Comparison of ENCODE assay signal across 17 cellular contexts in genomic region chr13:61546413-61546812, GRCh38.
DNase-seq lines count a peak whose midpoint lies in the region; ATAC-seq and TF ChIP-seq lines count a peak whose summit lies in the region.
"Had no signal": no experiment of that assay in that cellular context is flagged by ENCODE, and none has a peak within 500 bp of the region (broad histone marks: within the 10 kb centered on the region; RNA-seq: fewer than 3 reads in every experiment).

No MANE protein-coding gene starts in this region.

- H3K4ac ChIP-seq in mesendoderm (ENCODE audit: low read depth, low read length), result no peak overlapping the region

- no peaks in the 10 kb centered on the region for H3K79me1 ChIP-seq in mesendoderm (ENCODE audit: low read length)

- H3K23ac ChIP-seq in mesendoderm (ENCODE audit: low read length), result no peak overlapping the region

- H4K8ac ChIP-seq in mesendoderm (ENCODE audit: low read depth, low read length), result no peak overlapping the region

- no peak overlapping the region for H4K5ac ChIP-seq in mesendoderm (ENCODE audit: low read length)

- no peak for ATAC-seq in SK-N-SH treated with all-trans-retinoic acid at 6 μM for 48 hours
- ATAC-seq: CD8-positive, alpha-beta T cell had no signal

- no peak overlapping the region for H2BK15ac ChIP-seq in mesendoderm (replicated peaks; ENCODE audit: low read depth)

- DNase-seq in SK-N-DZ (ENCODE audit: low spot score) (peak; percentile 91), left kidney (ENCODE audit: low read depth, low spot score) (peak; percentile 16), T-helper 9 cell (no peak), mesendoderm (no peak), caudate nucleus (lab: John Stamatoyannopoulos, UW) (no peak)
- no peak for DNase-seq in activated T-cell treated with anti-CD3 and anti-CD28 coated beads, Interleukin-2, amount 50 U/mL, for 48 hours
- DNase-seq: 8988T; ACHN; Caco-2; Calu3; CD4-positive, alpha-beta T cell; CD8-positive, alpha-beta T cell; DMS79 treated with DMSO at 0.1 percent for 48 hours; GF-D8 had no signal

- no peak overlapping the region for H3K56ac ChIP-seq in mesendoderm (ENCODE audit: low read length)

- no peak overlapping the region for H2AK5ac ChIP-seq in mesendoderm (ENCODE audit: low read length)

- H3K79me2 ChIP-seq in mesendoderm (ENCODE audit: control insufficient read depth, insufficient read depth, low read length), result no peaks in the 10 kb centered on the region

- H3K9ac ChIP-seq in mesendoderm (ENCODE audit: low read length), result no peak overlapping the region
- H3K9ac ChIP-seq: BLaER1 treated with 17β-estradiol and CSF1 and Interleukin-3, amounts not matched to agents 10 nM and 100 nM had no signal

- H3K4me2 ChIP-seq in mesendoderm (ENCODE audit: low read length), result no peak overlapping the region
- H3K4me2 ChIP-seq: BLaER1 treated with 17β-estradiol and CSF1 and Interleukin-3, amounts not matched to agents 10 nM and 100 nM had no signal

- no peaks in the 10 kb centered on the region for H3K36me3 ChIP-seq in mesendoderm (ENCODE audit: control insufficient read depth, insufficient read depth, low read length)
- H3K36me3 ChIP-seq: BLaER1 treated with 17β-estradiol and CSF1 and Interleukin-3, amounts not matched to agents 10 nM and 100 nM had no signal

- no peaks in the 10 kb centered on the region for H3K4me1 ChIP-seq in mesendoderm (ENCODE audit: control insufficient read depth, low read depth, low read length)
- H3K4me1 ChIP-seq: Caco-2 had no signal

- WGBS in mesendoderm (ENCODE audit: extremely low coverage, insufficient coverage, low lambda C conversion rate), result no CpG with 5 or more reads among the region's 4 CpGs

- H3K27ac ChIP-seq in mesendoderm (ENCODE audit: low read depth, low read length), result no peak overlapping the region
- H3K27ac ChIP-seq in caudate nucleus (ENCODE audit: low read depth, low read length), result no peak overlapping the region
- H3K27ac ChIP-seq: BLaER1 treated with 17β-estradiol and CSF1 and Interleukin-3, amounts not matched to agents 10 nM and 100 nM; C4-2B had no signal

- H3K18ac ChIP-seq in mesendoderm (ENCODE audit: low read length), result no peak overlapping the region

- H3K4me3 ChIP-seq in mesendoderm (ENCODE audit: low read length), result no peak overlapping the region
- H3K4me3 ChIP-seq: BLaER1 treated with 17β-estradiol and CSF1 and Interleukin-3, amounts not matched to agents 10 nM and 100 nM had no signal

- no peak overlapping the region for H2BK120ac ChIP-seq in mesendoderm (ENCODE audit: low read depth, low read length)

- no peak overlapping the region for H2BK5ac ChIP-seq in mesendoderm (ENCODE audit: low read length)

- H3K27me3 ChIP-seq in mesendoderm (ENCODE audit: insufficient read depth, low read length, poor library complexity), result no peaks in the 10 kb centered on the region
- H3K27me3 ChIP-seq: BLaER1 treated with 17β-estradiol and CSF1 and Interleukin-3, amounts not matched to agents 10 nM and 100 nM had no signal

TF ChIP-seq in SK-N-SH treated with all-trans-retinoic acid at 6 μM for 48 hours, 23 proteins besides CTCF, POLR2A, EP300 and RAD21 (continues in another document):
- no peak for TF ChIP-seq SNAI2 (CRISPR knock-in tag; IDR thresholded peaks at IDR 0.05)
- no peak for TF ChIP-seq ESRRG (CRISPR knock-in tag; IDR thresholded peaks at IDR 0.05)
- TF ChIP-seq ZC3H10 (CRISPR knock-in tag; IDR thresholded peaks at IDR 0.05), result no peak
- TF ChIP-seq RARB (CRISPR knock-in tag; IDR thresholded peaks at IDR 0.05), result no peak
- no peak for TF ChIP-seq BACH2 (CRISPR knock-in tag; IDR thresholded peaks at IDR 0.05; ENCODE audit: borderline replicate concordance)
- no peak for TF ChIP-seq CSDC2 (CRISPR knock-in tag; IDR thresholded peaks at IDR 0.05)
- TF ChIP-seq ZNF70 (CRISPR knock-in tag; IDR thresholded peaks at IDR 0.05), result peak; percentile 67
- TF ChIP-seq POU6F1 (CRISPR knock-in tag; IDR thresholded peaks at IDR 0.05; ENCODE audit: borderline replicate concordance, low read depth), result no peak
- TF ChIP-seq, protein P1, sequence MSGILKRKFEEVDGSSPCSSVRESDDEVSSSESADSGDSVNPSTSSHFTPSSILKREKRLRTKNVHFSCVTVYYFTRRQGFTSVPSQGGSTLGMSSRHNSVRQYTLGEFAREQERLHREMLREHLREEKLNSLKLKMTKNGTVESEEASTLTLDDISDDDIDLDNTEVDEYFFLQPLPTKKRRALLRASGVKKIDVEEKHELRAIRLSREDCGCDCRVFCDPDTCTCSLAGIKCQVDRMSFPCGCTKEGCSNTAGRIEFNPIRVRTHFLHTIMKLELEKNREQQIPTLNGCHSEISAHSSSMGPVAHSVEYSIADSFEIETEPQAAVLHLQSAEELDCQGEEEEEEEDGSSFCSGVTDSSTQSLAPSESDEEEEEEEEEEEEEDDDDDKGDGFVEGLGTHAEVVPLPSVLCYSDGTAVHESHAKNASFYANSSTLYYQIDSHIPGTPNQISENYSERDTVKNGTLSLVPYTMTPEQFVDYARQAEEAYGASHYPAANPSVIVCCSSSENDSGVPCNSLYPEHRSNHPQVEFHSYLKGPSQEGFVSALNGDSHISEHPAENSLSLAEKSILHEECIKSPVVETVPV (CRISPR knock-in tag; IDR thresholded peaks at IDR 0.05), result no peak
- no peak for TF ChIP-seq OSR1 (CRISPR knock-in tag; IDR thresholded peaks at IDR 0.05)
- no peak for TF ChIP-seq ZFP30 (CRISPR knock-in tag; IDR thresholded peaks at IDR 0.05)
- TF ChIP-seq ZNF565 (CRISPR knock-in tag; conservative IDR thresholded peaks at IDR 0.05; ENCODE audit: low read depth), result no peak
- TF ChIP-seq PATZ1 (CRISPR knock-in tag; IDR thresholded peaks at IDR 0.05; ENCODE audit: borderline replicate concordance), result no peak
- no peak for TF ChIP-seq ARNTL (CRISPR knock-in tag; IDR thresholded peaks at IDR 0.05; ENCODE audit: borderline replicate concordance, low read depth)
- 0 out of 2 replicates have a peak, but pooled peaks have one; percentile 16 for TF ChIP-seq ZFP3 (CRISPR knock-in tag; IDR thresholded peaks at IDR 0.05)
- no peak for TF ChIP-seq GLIS3 (CRISPR knock-in tag; IDR thresholded peaks at IDR 0.05)
- TF ChIP-seq PPARA (CRISPR knock-in tag; IDR thresholded peaks at IDR 0.05; ENCODE audit: borderline replicate concordance), result no peak
- TF ChIP-seq, protein P2, sequence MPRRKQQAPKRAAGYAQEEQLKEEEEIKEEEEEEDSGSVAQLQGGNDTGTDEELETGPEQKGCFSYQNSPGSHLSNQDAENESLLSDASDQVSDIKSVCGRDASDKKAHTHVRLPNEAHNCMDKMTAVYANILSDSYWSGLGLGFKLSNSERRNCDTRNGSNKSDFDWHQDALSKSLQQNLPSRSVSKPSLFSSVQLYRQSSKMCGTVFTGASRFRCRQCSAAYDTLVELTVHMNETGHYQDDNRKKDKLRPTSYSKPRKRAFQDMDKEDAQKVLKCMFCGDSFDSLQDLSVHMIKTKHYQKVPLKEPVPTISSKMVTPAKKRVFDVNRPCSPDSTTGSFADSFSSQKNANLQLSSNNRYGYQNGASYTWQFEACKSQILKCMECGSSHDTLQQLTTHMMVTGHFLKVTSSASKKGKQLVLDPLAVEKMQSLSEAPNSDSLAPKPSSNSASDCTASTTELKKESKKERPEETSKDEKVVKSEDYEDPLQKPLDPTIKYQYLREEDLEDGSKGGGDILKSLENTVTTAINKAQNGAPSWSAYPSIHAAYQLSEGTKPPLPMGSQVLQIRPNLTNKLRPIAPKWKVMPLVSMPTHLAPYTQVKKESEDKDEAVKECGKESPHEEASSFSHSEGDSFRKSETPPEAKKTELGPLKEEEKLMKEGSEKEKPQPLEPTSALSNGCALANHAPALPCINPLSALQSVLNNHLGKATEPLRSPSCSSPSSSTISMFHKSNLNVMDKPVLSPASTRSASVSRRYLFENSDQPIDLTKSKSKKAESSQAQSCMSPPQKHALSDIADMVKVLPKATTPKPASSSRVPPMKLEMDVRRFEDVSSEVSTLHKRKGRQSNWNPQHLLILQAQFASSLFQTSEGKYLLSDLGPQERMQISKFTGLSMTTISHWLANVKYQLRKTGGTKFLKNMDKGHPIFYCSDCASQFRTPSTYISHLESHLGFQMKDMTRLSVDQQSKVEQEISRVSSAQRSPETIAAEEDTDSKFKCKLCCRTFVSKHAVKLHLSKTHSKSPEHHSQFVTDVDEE (CRISPR knock-in tag; IDR thresholded peaks at IDR 0.05), result peak; percentile 97

Comparison
In these comparisons a context has a peak if more than half of its experiments do, and no peak if none do; other contexts are left out.
1. DNase-seq: peak in SK-N-DZ (single experiment) and left kidney (single experiment); none in activated T-cell treated with anti-CD3 and anti-CD28 coated beads, Interleukin-2, amount 50 U/mL, for 48 hours (0 of 2), T-helper 9 cell (single experiment), mesendoderm (single experiment) and caudate nucleus (0 of 61).